Comparison of ENCODE assay signal across 26 cellular contexts in genomic region chr5:150235548-150235895, GRCh38. TPM values are rescaled to one million over a fixed set of nuclear protein-coding genes. Genes with fewer than 3 reads are reported as not detected.
"Had no signal": no experiment of that assay in that cellular context is flagged by ENCODE, and none has a peak within 500 bp of the region (broad histone marks: within the 10 kb centered on the region; RNA-seq: fewer than 3 reads in every experiment).

No MANE protein-coding gene starts in this region.

- H3K27ac ChIP-seq: coronary artery, left ventricle myocardium inferior, parathyroid adenoma, tibial artery had no signal

- DNase-seq: activated CD4-positive, alpha-beta memory T cell treated with anti-CD3 and anti-CD28 coated beads for 36 hours; activated CD4-positive, alpha-beta T cell treated with anti-CD3 and anti-CD28 coated beads for 48 hours; activated effector memory CD4-positive, alpha-beta T cell treated with Interleukin-2 at 50 U/mL for 16 hours; activated naive CD4-positive, alpha-beta T cell treated with anti-CD3 and anti-CD28 coated beads, Interleukin-2, amount 10 ng/mL, durations not matched to agents 7 days and 5 days; activated T-cell treated with anti-CD3 and anti-CD28 coated beads, Interleukin-2, amount 50 U/mL, for 72 hours; amygdala; cerebellar nuclear complex; effector CD8-positive, alpha-beta T cell; foreskin melanocyte; hippocampal formation; kidney glomerular epithelial cell; left ventricle myocardium inferior; naive thymus-derived CD8-positive, alpha-beta T cell; small intestine; stimulated activated CD4-positive, alpha-beta T cell treated with anti-CD3 and anti-CD28 coated beads, Interleukin-2, amount 100 ng/mL, for 24 hours; stimulated activated naive CD8-positive, alpha-beta T cell treated with anti-CD3 and anti-CD28 coated beads, Interleukin-15, amount 100 ng/mL, for 72 hours; T-helper 17 cell; tibial artery had no signal

- H3K27ac Mint-ChIP-seq: activated CD4-positive, alpha-beta memory T cell treated with anti-CD3 and anti-CD28 coated beads for 36 hours; activated naive CD4-positive, alpha-beta T cell treated with anti-CD3 and anti-CD28 coated beads, Interleukin-2, amount 10 ng/mL, durations not matched to agents 7 days and 5 days; activated T-cell treated with anti-CD3 and anti-CD28 coated beads, Interleukin-2, amount 50 U/mL, for 72 hours; mesothelial cell of epicardium; naive thymus-derived CD8-positive, alpha-beta T cell; stimulated activated effector memory CD8-positive, alpha-beta T cell treated with anti-CD3 and anti-CD28 coated beads, Interleukin-12 subunit alpha, Interleukin-12 subunit beta, amount 100 ng/mL, for 72 hours had no signal

- H3K27me3 ChIP-seq: tibial artery had no signal

- H3K9me3 Mint-ChIP-seq: activated CD4-positive, alpha-beta memory T cell treated with anti-CD3 and anti-CD28 coated beads for 36 hours; activated naive CD4-positive, alpha-beta T cell treated with anti-CD3 and anti-CD28 coated beads, Interleukin-2, amount 10 ng/mL, durations not matched to agents 7 days and 5 days; activated T-cell treated with anti-CD3 and anti-CD28 coated beads, Interleukin-2, amount 50 U/mL, for 72 hours; mesothelial cell of epicardium; naive thymus-derived CD8-positive, alpha-beta T cell; stimulated activated effector memory CD8-positive, alpha-beta T cell treated with anti-CD3 and anti-CD28 coated beads, Interleukin-12 subunit alpha, Interleukin-12 subunit beta, amount 100 ng/mL, for 72 hours; stimulated activated naive CD8-positive, alpha-beta T cell treated with anti-CD3 and anti-CD28 coated beads, Interleukin-15, amount 100 ng/mL, for 72 hours had no signal

- H3K36me3 Mint-ChIP-seq: activated CD4-positive, alpha-beta memory T cell treated with anti-CD3 and anti-CD28 coated beads for 36 hours; activated naive CD4-positive, alpha-beta T cell treated with anti-CD3 and anti-CD28 coated beads, Interleukin-2, amount 10 ng/mL, durations not matched to agents 7 days and 5 days; mesothelial cell of epicardium; naive thymus-derived CD8-positive, alpha-beta T cell; stimulated activated effector memory CD8-positive, alpha-beta T cell treated with anti-CD3 and anti-CD28 coated beads, Interleukin-12 subunit alpha, Interleukin-12 subunit beta, amount 100 ng/mL, for 72 hours had no signal

- H3K27me3 Mint-ChIP-seq: activated CD4-positive, alpha-beta memory T cell treated with anti-CD3 and anti-CD28 coated beads for 36 hours; naive thymus-derived CD8-positive, alpha-beta T cell; stimulated activated naive CD8-positive, alpha-beta T cell treated with anti-CD3 and anti-CD28 coated beads, Interleukin-15, amount 100 ng/mL, for 72 hours; T-helper 17 cell had no signal

- H3K4me1 Mint-ChIP-seq: activated naive CD4-positive, alpha-beta T cell treated with anti-CD3 and anti-CD28 coated beads, Interleukin-2, amount 10 ng/mL, durations not matched to agents 7 days and 5 days; stimulated activated effector memory CD8-positive, alpha-beta T cell treated with anti-CD3 and anti-CD28 coated beads, Interleukin-12 subunit alpha, Interleukin-12 subunit beta, amount 100 ng/mL, for 72 hours; stimulated activated naive CD8-positive, alpha-beta T cell treated with anti-CD3 and anti-CD28 coated beads, Interleukin-15, amount 100 ng/mL, for 72 hours had no signal

- H3K4me3 Mint-ChIP-seq: activated CD4-positive, alpha-beta memory T cell treated with anti-CD3 and anti-CD28 coated beads for 36 hours; activated naive CD4-positive, alpha-beta T cell treated with anti-CD3 and anti-CD28 coated beads, Interleukin-2, amount 10 ng/mL, durations not matched to agents 7 days and 5 days; activated T-cell treated with anti-CD3 and anti-CD28 coated beads, Interleukin-2, amount 50 U/mL, for 72 hours; mesothelial cell of epicardium; naive thymus-derived CD8-positive, alpha-beta T cell; stimulated activated effector memory CD8-positive, alpha-beta T cell treated with anti-CD3 and anti-CD28 coated beads, Interleukin-12 subunit alpha, Interleukin-12 subunit beta, amount 100 ng/mL, for 72 hours; stimulated activated naive CD8-positive, alpha-beta T cell treated with anti-CD3 and anti-CD28 coated beads, Interleukin-15, amount 100 ng/mL, for 72 hours; T-helper 17 cell had no signal

- H3K9me3 ChIP-seq: left ventricle myocardium inferior, tibial artery had no signal

- ATAC-seq: activated T-cell treated with anti-CD3 and anti-CD28 coated beads, Interleukin-2, amount 50 U/mL, for 72 hours; esophagus mucosa; naive thymus-derived CD8-positive, alpha-beta T cell; sciatic nerve; stimulated activated effector memory CD8-positive, alpha-beta T cell treated with anti-CD3 and anti-CD28 coated beads, Interleukin-12 subunit alpha, Interleukin-12 subunit beta, amount 100 ng/mL, for 72 hours; stimulated activated naive CD8-positive, alpha-beta T cell treated with anti-CD3 and anti-CD28 coated beads, Interleukin-15, amount 100 ng/mL, for 72 hours; T-helper 17 cell had no signal

RNA-seq across cellular contexts. Expression of gene SLC6A7, which starts 45.7 kb away (rescaled TPM):
- total RNA-seq: activated CD4-positive, alpha-beta memory T cell treated with anti-CD3 and anti-CD28 coated beads for 36 hours; activated T-cell treated with anti-CD3 and anti-CD28 coated beads, Interleukin-2, amount 50 U/mL, for 72 hours; endothelial cell of umbilical vein; esophagus mucosa; left ventricle myocardium inferior; lung microvascular endothelial cell; mesothelial cell of epicardium; naive thymus-derived CD8-positive, alpha-beta T cell; sciatic nerve; T-helper 17 cell had no signal

RNA-seq across cellular contexts. Expression of gene CAMK2A, which starts 54.1 kb away (rescaled TPM):
- total RNA-seq: activated CD4-positive, alpha-beta memory T cell treated with anti-CD3 and anti-CD28 coated beads for 36 hours; activated T-cell treated with anti-CD3 and anti-CD28 coated beads, Interleukin-2, amount 50 U/mL, for 72 hours; endothelial cell of umbilical vein; lung microvascular endothelial cell; naive thymus-derived CD8-positive, alpha-beta T cell; T-helper 17 cell had no signal
